In the genomic region with DNA sequence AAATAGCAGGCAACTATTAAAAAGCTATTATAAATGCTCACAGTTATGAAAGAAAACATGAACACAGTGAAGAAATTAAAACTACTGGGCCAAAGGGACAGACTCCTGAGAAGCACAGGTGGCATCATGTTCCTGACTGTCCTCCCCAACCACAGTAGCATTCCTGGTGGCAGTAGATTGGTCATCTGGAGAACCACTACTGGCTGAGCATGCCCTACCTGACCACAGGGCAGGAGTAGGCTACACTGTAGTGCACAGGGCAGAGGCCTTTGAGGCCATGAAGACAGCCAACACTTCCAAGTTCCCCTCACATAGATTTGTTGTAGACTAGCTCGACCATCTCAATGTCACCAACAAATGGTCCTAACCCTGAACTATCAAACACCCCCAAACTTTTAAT, we compare ENCODE assay signal across 1 cellular context.
TF ChIP-seq lines count a peak whose summit lies in the region.

No MANE protein-coding gene starts in this region.

TF ChIP-seq in K562, 482 proteins besides CTCF, POLR2A, EP300 and RAD21:
- no peak for TF ChIP-seq ZNF174 (CRISPR knock-in tag; IDR thresholded peaks at IDR 0.05)
- TF ChIP-seq, protein P1, sequence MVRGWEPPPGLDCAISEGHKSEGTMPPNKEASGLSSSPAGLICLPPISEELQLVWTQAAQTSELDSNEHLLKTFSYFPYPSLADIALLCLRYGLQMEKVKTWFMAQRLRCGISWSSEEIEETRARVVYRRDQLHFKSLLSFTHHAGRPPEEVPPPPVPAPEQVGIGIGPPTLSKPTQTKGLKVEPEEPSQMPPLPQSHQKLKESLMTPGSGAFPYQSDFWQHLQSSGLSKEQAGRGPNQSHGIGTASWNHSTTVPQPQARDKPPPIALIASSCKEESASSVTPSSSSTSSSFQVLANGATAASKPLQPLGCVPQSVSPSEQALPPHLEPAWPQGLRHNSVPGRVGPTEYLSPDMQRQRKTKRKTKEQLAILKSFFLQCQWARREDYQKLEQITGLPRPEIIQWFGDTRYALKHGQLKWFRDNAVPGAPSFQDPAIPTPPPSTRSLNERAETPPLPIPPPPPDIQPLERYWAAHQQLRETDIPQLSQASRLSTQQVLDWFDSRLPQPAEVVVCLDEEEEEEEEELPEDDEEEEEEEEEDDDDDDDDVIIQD (CRISPR knock-in tag; IDR thresholded peaks at IDR 0.05) = no peak
- TF ChIP-seq, protein P2, sequence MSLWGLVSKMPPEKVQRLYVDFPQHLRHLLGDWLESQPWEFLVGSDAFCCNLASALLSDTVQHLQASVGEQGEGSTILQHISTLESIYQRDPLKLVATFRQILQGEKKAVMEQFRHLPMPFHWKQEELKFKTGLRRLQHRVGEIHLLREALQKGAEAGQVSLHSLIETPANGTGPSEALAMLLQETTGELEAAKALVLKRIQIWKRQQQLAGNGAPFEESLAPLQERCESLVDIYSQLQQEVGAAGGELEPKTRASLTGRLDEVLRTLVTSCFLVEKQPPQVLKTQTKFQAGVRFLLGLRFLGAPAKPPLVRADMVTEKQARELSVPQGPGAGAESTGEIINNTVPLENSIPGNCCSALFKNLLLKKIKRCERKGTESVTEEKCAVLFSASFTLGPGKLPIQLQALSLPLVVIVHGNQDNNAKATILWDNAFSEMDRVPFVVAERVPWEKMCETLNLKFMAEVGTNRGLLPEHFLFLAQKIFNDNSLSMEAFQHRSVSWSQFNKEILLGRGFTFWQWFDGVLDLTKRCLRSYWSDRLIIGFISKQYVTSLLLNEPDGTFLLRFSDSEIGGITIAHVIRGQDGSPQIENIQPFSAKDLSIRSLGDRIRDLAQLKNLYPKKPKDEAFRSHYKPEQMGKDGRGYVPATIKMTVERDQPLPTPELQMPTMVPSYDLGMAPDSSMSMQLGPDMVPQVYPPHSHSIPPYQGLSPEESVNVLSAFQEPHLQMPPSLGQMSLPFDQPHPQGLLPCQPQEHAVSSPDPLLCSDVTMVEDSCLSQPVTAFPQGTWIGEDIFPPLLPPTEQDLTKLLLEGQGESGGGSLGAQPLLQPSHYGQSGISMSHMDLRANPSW (CRISPR knock-in tag; IDR thresholded peaks at IDR 0.05) = no peak
